ENCODE assay signal across 9 cellular contexts in genomic region chr12:93415723-93416464, GRCh38. TPM values are rescaled to one million over a fixed set of nuclear protein-coding genes. Genes with fewer than 3 reads are reported as not detected.
DNase-seq lines count a peak whose midpoint lies in the region; ATAC-seq, FAIRE-seq and TF ChIP-seq lines count a peak whose summit lies in the region.
"Had no signal": no experiment of that assay in that cellular context is flagged by ENCODE, and none has a peak within 500 bp of the region (broad histone marks: within the 10 kb centered on the region; RNA-seq: fewer than 3 reads in every experiment).

No MANE protein-coding gene starts in this region.

- H4K20me1 ChIP-seq in K562 (replicated peaks; ENCODE audit: control insufficient read depth, insufficient read depth, low read length) (peaks cover 12% of the 10 kb centered on the region), H9 (ENCODE audit: control insufficient read depth, insufficient read depth, insufficient read length) (no peaks in the 10 kb centered on the region)

- no peak overlapping the region for H2AK5ac ChIP-seq in H9 (ENCODE audit: insufficient read length, low read length)

- no peak overlapping the region for H2BK12ac ChIP-seq in H9 (ENCODE audit: insufficient read length, low read depth, low read length)

- H3K4me1 ChIP-seq in HUES48 (ENCODE audit: control insufficient read depth, insufficient read depth, low read length) (peaks cover 7% of the 10 kb centered on the region; the same call in 1 of the 2 replicates), K562 (replicated peaks in 1 of 2; ENCODE audit: control insufficient read depth in 2 of 2, insufficient read depth in 2 of 2, low read length in 2 of 2) (peaks cover 0 to 3% of the 10 kb centered on the region in 2 experiments; a peak in 1 of 5 replicates), BE2C (peaks cover 3% of the 10 kb centered on the region; the same call in 1 of the 2 replicates), H9 (ENCODE audit: insufficient read depth, low read length) (no peaks in the 10 kb centered on the region; the same call in 1 of the 2 replicates)

- H3K9me3 Mint-ChIP-seq in H9, result no peaks in the 10 kb centered on the region

- no peaks in the 10 kb centered on the region for H3K23me2 ChIP-seq in H9 (ENCODE audit: insufficient read length, low read depth, low read length, poor library complexity, severe bottlenecking)

- H3K27ac ChIP-seq in HUES48 (ENCODE audit: low read depth, low read length) (no peak overlapping the region), K562 (ENCODE audit: extremely low read depth, low read depth, low read length) (no peak overlapping the region), H9 (ENCODE audit: insufficient read length, low read depth, low read length) (no peak overlapping the region)

- H4K91ac ChIP-seq in H9 (ENCODE audit: insufficient read length, low read depth, low read length), result no peak overlapping the region

- no peaks in the 10 kb centered on the region for H3K27me3 Mint-ChIP-seq in H9 (ENCODE audit: low read depth)

- no peak overlapping the region for H2BK5ac ChIP-seq in H9 (ENCODE audit: insufficient read length, low read length)

- CTCF ChIA-PET in K562 (lab: Yijun Ruan, JAX; ENCODE audit: low intra/inter-chr PET ratio), result no interaction called here

- WGBS in K562 (ENCODE audit: insufficient coverage, low coverage, missing lambda C conversion rate), result 83% methylated on average over 3 of the region's 3 CpGs
- WGBS in H9 (ENCODE audit: extremely low coverage, insufficient read length, low lambda C conversion rate), result no CpG with 5 or more reads among the region's 3 CpGs

- H4K8ac ChIP-seq in H9 (replicated peaks; ENCODE audit: insufficient read length, low read depth, low read length), result no peak overlapping the region

- H3K36me3 ChIP-seq in HUES48 (ENCODE audit: control insufficient read depth, insufficient read depth, low read length), result peaks cover 2% of the 10 kb centered on the region
- H3K36me3 ChIP-seq in K562 (ENCODE audit: control insufficient read depth, insufficient read depth, low read length), result peaks cover 16% of the 10 kb centered on the region; the same call in 2 of the 3 replicates
- peaks cover 2% of the 10 kb centered on the region for H3K36me3 ChIP-seq in BE2C

- H3K9me3 ChIP-seq in HUES48 (ENCODE audit: control insufficient read depth, insufficient read depth, low read length), result no peaks in the 10 kb centered on the region
- no peaks in the 10 kb centered on the region for H3K9me3 ChIP-seq in K562 (replicated peaks; ENCODE audit: control insufficient read depth, insufficient read depth, low read depth, low read length)
- no peaks in the 10 kb centered on the region for H3K9me3 ChIP-seq in BE2C
- H3K9me3 ChIP-seq in H9 (ENCODE audit: control insufficient read depth, low read depth, low read length), result no peaks in the 10 kb centered on the region

- H3K9ac ChIP-seq in HUES48 (ENCODE audit: low read depth, low read length) (0 out of 2 replicates have a peak overlapping the region, but pooled peaks have one; percentile 12), K562 (ENCODE audit: insufficient read depth in 1 of 2, low read depth in 2 of 2, low read length in 2 of 2) (no peak overlapping the region), H9 (ENCODE audit: extremely low read depth, insufficient read length, low read length) (no peak overlapping the region)

- BruUV-seq in K562 (replicated peaks; lab: Mats Ljungman, UMichigan), result no TSS peak

- H3K27me3 ChIP-seq in HUES48 (ENCODE audit: control insufficient read depth, insufficient read depth, low read length) (no peaks in the 10 kb centered on the region), K562 (ENCODE audit: control insufficient read depth in 2 of 2, insufficient read depth in 2 of 2, low read length in 2 of 2) (no peaks in the 10 kb centered on the region), BE2C (no peaks in the 10 kb centered on the region), H9 (ENCODE audit: insufficient read depth, low read length) (no peaks in the 10 kb centered on the region)

- H3K4me3 Mint-ChIP-seq in H9, result no peak overlapping the region

- no peak overlapping the region for H3K4ac ChIP-seq in H9 (ENCODE audit: low read depth, low read length)

- in situ Hi-C loops in K562 (cut with MboI) (loop anchor here (25.0 kb wide), 2 partner anchors 429 to 629 kb away; no protein-coding TSS in a partner anchor), KBM-7 (cut with MboI; ENCODE audit: low pct_unique_long_range_greater_than_20kb, low sequenced_read_pairs) (no loop called here)

- H2BK20ac ChIP-seq in H9 (ENCODE audit: low read depth, low read length, poor library complexity, severe bottlenecking), result no peak overlapping the region

- H3K4me3 ChIP-seq in GM12864 (ENCODE audit: low read depth, low read length) (no peak overlapping the region; the same call in 1 of the 2 replicates), HUES48 (ENCODE audit: low read depth, low read length) (no peak overlapping the region), K562 (no peak overlapping the region), BE2C (ENCODE audit: low read depth, low read length) (no peak overlapping the region)

- no peak for TF ChIP-seq RAD21 in K562 (CRISPR knock-in tag; conservative IDR thresholded peaks at IDR 0.05 in 1 of 2, IDR thresholded peaks at IDR 0.05 in 1 of 2)

- H3K4me1 Mint-ChIP-seq in H9, result peaks cover 26 to 27% of the 10 kb centered on the region in 2 experiments

- H4K5ac ChIP-seq in H9 (ENCODE audit: insufficient read length, low read depth, low read length), result no peak overlapping the region

- POLR2A ChIA-PET in K562 (lab: Yijun Ruan, JAX), result interaction anchor here (2.0 kb wide), 1 partner anchor 10 kb away, joined by 5 read pairs; no protein-coding TSS in a partner anchor

- no peak overlapping the region for H2BK120ac ChIP-seq in H9 (ENCODE audit: low read depth, low read length, poor library complexity, severe bottlenecking)

- peaks cover 9% of the 10 kb centered on the region for H3K79me1 ChIP-seq in H9 (ENCODE audit: insufficient read depth, low read depth, low read length, poor library complexity, severe bottlenecking)

- peaks cover 9 to 16% (median 9%) of the 10 kb centered on the region in 3 experiments; a peak in 6 of 7 replicates for H3K36me3 Mint-ChIP-seq in H9 (ENCODE audit: insufficient read depth in 1 of 3, low read depth in 3 of 3)

- intact Hi-C loops in K562 (cut with micrococcal nuclease), result loop anchor here (5.0 kb wide), 3 partner anchors 389 to 629 kb away; no protein-coding TSS in a partner anchor

- H3K9me1 ChIP-seq in K562 (ENCODE audit: control insufficient read depth, insufficient read depth, low read length), result no peaks in the 10 kb centered on the region

- H3K14ac ChIP-seq in H9 (ENCODE audit: insufficient read depth, low read length), result no peak overlapping the region

- TF ChIP-seq POLR2A in K562 (conservative IDR thresholded peaks at IDR 0.05), result no peak

- no peak for FAIRE-seq in K562 (lab: Jason Lieb, UNC)

- peak; percentile 17 for TF ChIP-seq CTCF in GM12864 (IDR thresholded peaks at IDR 0.05; ENCODE audit: low read depth, low read length, missing control alignments)
- no peak for TF ChIP-seq CTCF in K562 (IDR thresholded peaks at IDR 0.05 in 2 of 3, conservative IDR thresholded peaks at IDR 0.05 in 1 of 3; ENCODE audit: insufficient read depth in 2 of 3, low read depth in 1 of 3, low read length in 3 of 3)
- no peak for TF ChIP-seq CTCF in BE2C (IDR thresholded peaks at IDR 0.05; ENCODE audit: low read depth, low read length)
- no peak for TF ChIP-seq CTCF in H9 (conservative IDR thresholded peaks at IDR 0.05)

- peaks cover 98% of the 10 kb centered on the region for H3K79me2 ChIP-seq in K562 (ENCODE audit: control insufficient read depth, insufficient read depth, low read length)
- peaks cover 47% of the 10 kb centered on the region for H3K79me2 ChIP-seq in H9 (ENCODE audit: insufficient read depth, low read length)

- H2AFZ ChIP-seq in K562 (ENCODE audit: low read depth, low read length) (no peak overlapping the region), H9 (ENCODE audit: low read length) (no peak overlapping the region)

- peak overlapping the region in 1 of 3 experiments; percentile 73; a peak in 3 of 7 replicates for H3K27ac Mint-ChIP-seq in H9

- H3K18ac ChIP-seq in H9 (ENCODE audit: insufficient read length, low read depth, low read length), result no peak overlapping the region

- DNase-seq in GM12864 (ENCODE audit: low read depth) (no peak), K562 (ENCODE audit: extremely low read depth in 1 of 4, low spot score in 3 of 4) (no peak), non-pigmented ciliary epithelial cell (ENCODE audit: low read depth) (peak; percentile 32), UCSD-AML1 (lab: John Stamatoyannopoulos, UW; ENCODE audit: unreplicated experiment) (no peak), KBM-7 (no peak), BE2C (no peak), H9 (no peak)
- DNase-seq: nucleus accumbens had no signal

- TF ChIP-seq EP300 in K562 (IDR thresholded peaks at IDR 0.05; ENCODE audit: low read length), result no peak

- no peak overlapping the region for H3K56ac ChIP-seq in H9 (ENCODE audit: insufficient read length, low read depth, low read length)

- no peak overlapping the region for H2BK15ac ChIP-seq in H9 (ENCODE audit: low read depth, low read length)

- H3K4me2 ChIP-seq in K562 (ENCODE audit: insufficient read depth, low read length), result no peak overlapping the region
- no peak overlapping the region for H3K4me2 ChIP-seq in H9 (ENCODE audit: insufficient read depth, insufficient read length, low read length)

- H3K23ac ChIP-seq in H9 (ENCODE audit: insufficient read length, low read depth, low read length), result no peak overlapping the region

- no peak overlapping the region for H3T11ph ChIP-seq in H9 (ENCODE audit: low read length)

- ATAC-seq in K562, result no peak

RNA-seq across cellular contexts. Expression of gene UBE2N, which starts 25.9 kb away (rescaled TPM):
- total RNA-seq in K562 (2011; cell fraction: chromatin; rRNA removed; ENCODE audit: low replicate concordance), result 19.7 and 39.0 TPM in 2 replicates
- total RNA-seq in K562 (2011; cell fraction: nucleolus; rRNA removed), result 10.3 and 11.1 TPM in 2 replicates
- total RNA-seq in K562 (2011; cell fraction: nucleoplasm; rRNA removed), result 22.5 and 40.5 TPM in 2 replicates
- total RNA-seq in K562 (2014; rRNA removed) (189 and 218 TPM in 2 replicates), K562 (2014; rRNA removed; fragmentation: Illumina TruSeq; extraction: Trizol) (224 and 228 TPM in 2 replicates), K562 (2015; rRNA removed; fragmentation: Illumina TruSeq; extraction: Trizol) (230 and 260 TPM in 2 replicates), K562 (2021) (207 and 219 TPM in 2 replicates), H9 (2021) (188 and 192 TPM in 2 replicates)
- polyA plus RNA-seq in K562 (2011; rRNA removed) (286 and 326 TPM in 2 replicates), K562 (2014; fragmentation: Illumina TruSeq; extraction: Trizol) (252 and 303 TPM in 2 replicates), K562 (2014; fragmentation: Nextera tagmentation; extraction: Ambion mirVana) (100 to 1,000 TPM; 727 to 826 TPM), K562 (2014; rRNA removed) (222 and 407 TPM in 2 replicates)
- polyA plus RNA-seq in K562 (2011; cell fraction: cytosol; rRNA removed), result 118 and 141 TPM in 2 replicates
- polyA plus RNA-seq in K562 (2011; cell fraction: nucleus; rRNA removed), result 72.6 and 99.0 TPM in 2 replicates
- polyA plus RNA-seq in K562 (2012), result 124 and 338 TPM in 2 replicates
- 197 and 210 TPM in 2 replicates for polyA minus RNA-seq in K562 (2011; rRNA and poly(A)+ RNA removed)
- polyA minus RNA-seq in K562 (2011; cell fraction: cytosol; rRNA and poly(A)+ RNA removed), result 90.7 and 93.3 TPM in 2 replicates
- polyA minus RNA-seq in K562 (2011; cell fraction: nucleus; rRNA and poly(A)+ RNA removed), result 8.3 and 15.4 TPM in 2 replicates
- 184 TPM for polyA plus RNA-seq in BE2C (2012; ENCODE audit: insufficient read depth, insufficient read length, low read depth)

RNA-seq across cellular contexts. Expression of gene NUDT4, which starts 38.2 kb away (rescaled TPM):
- total RNA-seq in K562 (2011; cell fraction: chromatin; rRNA removed; ENCODE audit: low replicate concordance), result 29.5 and 81.9 TPM in 2 replicates
- 29.0 and 33.4 TPM in 2 replicates for total RNA-seq in K562 (2011; cell fraction: nucleolus; rRNA removed)
- total RNA-seq in K562 (2011; cell fraction: nucleoplasm; rRNA removed), result 63.9 and 138 TPM in 2 replicates
- total RNA-seq in K562 (2014; rRNA removed) (87.5 and 102 TPM in 2 replicates), K562 (2014; rRNA removed; fragmentation: Illumina TruSeq; extraction: Trizol) (158 and 187 TPM in 2 replicates), K562 (2015; rRNA removed; fragmentation: Illumina TruSeq; extraction: Trizol) (87.4 and 99.2 TPM in 2 replicates), K562 (2021) (132 and 147 TPM in 2 replicates), H9 (2021) (39.9 and 40.6 TPM in 2 replicates)
- polyA plus RNA-seq in K562 (2011; rRNA removed) (112 and 164 TPM in 2 replicates), K562 (2014; fragmentation: Illumina TruSeq; extraction: Trizol) (116 and 128 TPM in 2 replicates), K562 (2014; fragmentation: Nextera tagmentation; extraction: Ambion mirVana) (10 to 100 TPM; 38.1 to 60.2 TPM), K562 (2014; rRNA removed) (84.6 and 94.2 TPM in 2 replicates)
- polyA plus RNA-seq in K562 (2011; cell fraction: cytosol; rRNA removed), result 57.9 and 68.4 TPM in 2 replicates
- 14.0 and 27.3 TPM in 2 replicates for polyA plus RNA-seq in K562 (2011; cell fraction: nucleus; rRNA removed)
- 64.5 and 88.2 TPM in 2 replicates for polyA plus RNA-seq in K562 (2012)
- 147 and 162 TPM in 2 replicates for polyA minus RNA-seq in K562 (2011; rRNA and poly(A)+ RNA removed)
- 62.3 and 75.6 TPM in 2 replicates for polyA minus RNA-seq in K562 (2011; cell fraction: cytosol; rRNA and poly(A)+ RNA removed)
- polyA minus RNA-seq in K562 (2011; cell fraction: nucleus; rRNA and poly(A)+ RNA removed), result 27.5 and 37.5 TPM in 2 replicates
- 23.5 TPM for polyA plus RNA-seq in BE2C (2012; ENCODE audit: insufficient read depth, insufficient read length, low read depth)

RNA-seq across cellular contexts. Expression of gene MRPL42, which starts 51.4 kb away (rescaled TPM):
- total RNA-seq in K562 (2011; cell fraction: chromatin; rRNA removed; ENCODE audit: low replicate concordance), result 54.6 and 119 TPM in 2 replicates
- total RNA-seq in K562 (2011; cell fraction: nucleolus; rRNA removed), result 45.7 and 45.9 TPM in 2 replicates
- 59.8 and 74.6 TPM in 2 replicates for total RNA-seq in K562 (2011; cell fraction: nucleoplasm; rRNA removed)
- total RNA-seq in K562 (2014; rRNA removed) (104 TPM in 2 replicates), K562 (2014; rRNA removed; fragmentation: Illumina TruSeq; extraction: Trizol) (230 and 267 TPM in 2 replicates), K562 (2015; rRNA removed; fragmentation: Illumina TruSeq; extraction: Trizol) (137 and 158 TPM in 2 replicates), K562 (2021) (153 and 163 TPM in 2 replicates), H9 (2021) (108 and 112 TPM in 2 replicates)
- polyA plus RNA-seq in K562 (2011; rRNA removed) (221 and 303 TPM in 2 replicates), K562 (2014; fragmentation: Illumina TruSeq; extraction: Trizol) (217 and 218 TPM in 2 replicates), K562 (2014; fragmentation: Nextera tagmentation; extraction: Ambion mirVana) (100 to 1,000 TPM; 696 to 806 TPM), K562 (2014; rRNA removed) (174 and 183 TPM in 2 replicates)
- polyA plus RNA-seq in K562 (2011; cell fraction: cytosol; rRNA removed), result 49.8 and 118 TPM in 2 replicates
- 28.7 and 48.0 TPM in 2 replicates for polyA plus RNA-seq in K562 (2011; cell fraction: nucleus; rRNA removed)
- 87.5 and 143 TPM in 2 replicates for polyA plus RNA-seq in K562 (2012)
- polyA minus RNA-seq in K562 (2011; rRNA and poly(A)+ RNA removed), result 236 and 245 TPM in 2 replicates
- polyA minus RNA-seq in K562 (2011; cell fraction: cytosol; rRNA and poly(A)+ RNA removed), result 38.3 and 40.2 TPM in 2 replicates
- polyA minus RNA-seq in K562 (2011; cell fraction: nucleus; rRNA and poly(A)+ RNA removed), result 18.6 and 50.8 TPM in 2 replicates
- 50.4 TPM for polyA plus RNA-seq in BE2C (2012; ENCODE audit: insufficient read depth, insufficient read length, low read depth)
